Comparison of ENCODE assay signal across 17 cellular contexts in the genomic region with DNA sequence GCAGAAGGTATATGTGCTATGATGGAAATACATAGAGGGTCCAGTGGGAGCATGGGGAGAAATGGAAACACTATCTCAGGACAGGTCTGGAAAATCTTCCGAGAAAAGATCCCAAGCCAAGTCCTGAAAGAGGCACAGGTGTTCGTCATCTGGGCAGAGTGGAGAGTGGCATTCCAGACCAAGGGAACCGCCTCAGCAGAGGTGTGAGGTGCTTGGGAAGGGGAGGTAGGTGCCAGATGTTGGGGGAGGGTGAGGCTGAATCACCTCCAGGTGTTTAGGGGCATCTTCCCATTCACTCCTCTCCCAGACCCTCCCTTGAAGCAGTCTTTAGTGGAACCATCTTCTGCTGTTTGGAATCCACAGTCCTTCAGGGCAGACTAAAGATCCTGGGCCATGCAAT. TPM values are rescaled to one million over a fixed set of nuclear protein-coding genes. Genes with fewer than 3 reads are reported as not detected.
"Had no signal": no experiment of that assay in that cellular context is flagged by ENCODE, and none has a peak within 500 bp of the region (broad histone marks: within the 10 kb centered on the region; RNA-seq: fewer than 3 reads in every experiment).

No MANE protein-coding gene starts in this region.

- H3K4me3 ChIP-seq: adrenal gland, esophagus muscularis mucosa, heart right ventricle, lung, thyroid gland had no signal

- H3K36me3 ChIP-seq: adrenal gland, esophagus muscularis mucosa, heart right ventricle, thyroid gland had no signal

- DNase-seq: activated CD4-positive, alpha-beta T cell treated with anti-CD3 and anti-CD28 coated beads, Interleukin-2, amount 50 U/mL, for 1 hour; activated CD4-positive, CD25-positive, alpha-beta regulatory T cell treated with anti-CD3 and anti-CD28 coated beads, Interleukin-2, amount 50 U/mL, for 72 hours; activated gamma-delta T cell; adrenal gland; effector CD4-positive, alpha-beta T cell; heart right ventricle; nephron progenitor cell; stimulated activated CD4-positive, alpha-beta T cell treated with anti-CD3 and anti-CD28 coated beads, Interleukin-2, amount 100 ng/mL, for 24 hours; stimulated activated naive CD4-positive, alpha-beta T cell treated with Interleukin-2 at 50 U/mL for 16 hours; T-helper 17 cell; thyroid gland had no signal

- H3K9me3 ChIP-seq: adrenal gland, esophagus muscularis mucosa, heart right ventricle, thyroid gland had no signal

- ATAC-seq: heart right ventricle, left lobe of liver, T-helper 17 cell had no signal

- H3K4me1 ChIP-seq: adrenal gland, thyroid gland had no signal

- FAIRE-seq: islet of Langerhans had no signal

- H3K27ac ChIP-seq: adrenal gland, esophagus muscularis mucosa, heart right ventricle, thyroid gland, VCaP had no signal

- H3K27me3 ChIP-seq: thyroid gland had no signal

RNA-seq across cellular contexts. Expression of a gene that starts 23.5 kb away (rescaled TPM):
- total RNA-seq: activated naive CD4-positive, alpha-beta T cell treated with anti-CD3 and anti-CD28 coated beads, Interleukin-2, amount 50 U/mL, for 72 hours; T-helper 17 cell had no signal
